Comparison of ENCODE assay signal across 8 cellular contexts in the genomic region with DNA sequence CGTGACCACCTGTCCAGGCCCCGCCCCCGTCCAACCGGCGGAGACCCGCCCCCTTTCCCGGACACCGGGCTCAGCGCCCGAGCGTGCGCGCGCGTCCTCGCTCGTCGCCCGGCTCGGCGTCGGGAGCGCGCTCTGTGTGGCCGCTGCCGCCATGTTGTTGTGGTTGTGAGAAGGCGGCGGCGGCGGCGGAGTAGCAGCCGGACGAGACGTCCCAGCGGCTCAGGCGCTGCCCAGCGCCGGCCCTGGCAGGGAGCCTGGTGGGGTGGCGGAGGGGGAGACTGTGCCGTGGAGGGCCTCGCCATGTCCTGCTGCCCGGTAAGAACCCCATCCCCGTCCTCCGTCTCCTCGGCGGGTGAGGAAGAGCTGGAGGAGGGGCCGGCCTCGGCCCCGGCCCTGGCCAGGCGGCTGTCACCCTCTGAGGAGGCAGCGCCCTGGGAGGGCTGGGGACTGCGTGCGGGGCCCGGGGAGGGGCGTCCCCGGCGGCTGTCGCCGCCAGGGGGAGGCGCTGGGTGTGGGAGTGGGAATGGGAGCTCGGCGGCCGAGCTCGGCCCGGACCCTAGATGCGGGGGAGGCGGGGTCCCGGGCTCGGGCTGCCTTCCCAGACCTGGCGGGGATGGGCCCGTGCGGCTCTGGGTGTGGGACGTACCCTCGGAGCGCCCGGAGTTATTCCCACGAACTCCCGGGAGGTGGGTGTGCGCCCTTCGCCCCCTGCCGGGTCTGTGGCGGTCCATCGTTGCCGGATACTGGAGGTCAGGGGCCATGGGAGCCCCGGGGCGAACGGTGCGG. TPM values are rescaled to one million over a fixed set of nuclear protein-coding genes. Genes with fewer than 3 reads are reported as not detected.
A peak's percentile ranks its signal among the peaks of the same experiment; 100 is the strongest.
DNase-seq lines count a peak whose midpoint lies in the region; ATAC-seq and TF ChIP-seq lines count a peak whose summit lies in the region.

Gene MTMR3 (plus strand): TSS at position 130 of the 786 bp plus-strand sequence. CDS start 87,886 bp downstream, outside the sequence.

- TF ChIP-seq CTCF in GM13976 (IDR thresholded peaks at IDR 0.05; ENCODE audit: borderline replicate concordance, control extremely low read depth, extremely low read depth, insufficient read depth, missing control alignments) (peak; percentile 16), brain (conservative IDR thresholded peaks at IDR 0.05) (peak; percentile 64 to 73)

- no peaks in the 10 kb centered on the region for H3K36me3 Mint-ChIP-seq in brain

- H3K4me3 ChIP-seq in iPS-11a (ENCODE audit: low read depth, low read length) = peak within 1 kb of the TSS; percentile 85
- H3K4me3 ChIP-seq in skeletal muscle cell (ENCODE audit: low read depth, low read length) = peak within 1 kb of the TSS; percentile 91

- DNase-seq in GM13976 (ENCODE audit: low spot score) (peak; percentile 86), NCI-H2081 (lab: John Stamatoyannopoulos, UW) (peak; percentile 83 to 84), UCSD-AML1 (lab: John Stamatoyannopoulos, UW; ENCODE audit: unreplicated experiment) (peak; percentile 95), skeletal muscle cell (ENCODE audit: low read depth) (peak; percentile 61)

- ATAC-seq in HG02852 (IDR thresholded peaks at IDR 0.05; ENCODE audit: unreplicated experiment) (peak; percentile 67), HG03457 (IDR thresholded peaks at IDR 0.05; ENCODE audit: unreplicated experiment) (no peak)

- peak within 1 kb of the TSS; percentile 77 to 98 (median 90) for H3K27ac Mint-ChIP-seq in brain

- H3K27me3 Mint-ChIP-seq in brain = peaks cover 5% of the 10 kb centered on the region

- H3K9me3 Mint-ChIP-seq in brain = peaks cover 0 to 4% (median 0%) of the 10 kb centered on the region in 5 experiments

- no peaks in the 10 kb centered on the region for H3K4me1 Mint-ChIP-seq in brain

- in situ Hi-C loops in GM13976 (cut with MboI; ENCODE audit: low sequenced_read_pairs, unreplicated experiment) = no loop called here

- H3K4me3 Mint-ChIP-seq in brain = peak within 1 kb of the TSS in 4 of 5 experiments; percentile 42 to 93 (median 70)

RNA-seq across cellular contexts. Expression of gene MTMR3, which starts in this region (rescaled TPM):
- polyA plus RNA-seq in brain (ENCODE audit: insufficient read depth, low read depth, low replicate concordance) = 22.8 TPM
